1 cellular context compared by ENCODE assay signal in the genomic region with DNA sequence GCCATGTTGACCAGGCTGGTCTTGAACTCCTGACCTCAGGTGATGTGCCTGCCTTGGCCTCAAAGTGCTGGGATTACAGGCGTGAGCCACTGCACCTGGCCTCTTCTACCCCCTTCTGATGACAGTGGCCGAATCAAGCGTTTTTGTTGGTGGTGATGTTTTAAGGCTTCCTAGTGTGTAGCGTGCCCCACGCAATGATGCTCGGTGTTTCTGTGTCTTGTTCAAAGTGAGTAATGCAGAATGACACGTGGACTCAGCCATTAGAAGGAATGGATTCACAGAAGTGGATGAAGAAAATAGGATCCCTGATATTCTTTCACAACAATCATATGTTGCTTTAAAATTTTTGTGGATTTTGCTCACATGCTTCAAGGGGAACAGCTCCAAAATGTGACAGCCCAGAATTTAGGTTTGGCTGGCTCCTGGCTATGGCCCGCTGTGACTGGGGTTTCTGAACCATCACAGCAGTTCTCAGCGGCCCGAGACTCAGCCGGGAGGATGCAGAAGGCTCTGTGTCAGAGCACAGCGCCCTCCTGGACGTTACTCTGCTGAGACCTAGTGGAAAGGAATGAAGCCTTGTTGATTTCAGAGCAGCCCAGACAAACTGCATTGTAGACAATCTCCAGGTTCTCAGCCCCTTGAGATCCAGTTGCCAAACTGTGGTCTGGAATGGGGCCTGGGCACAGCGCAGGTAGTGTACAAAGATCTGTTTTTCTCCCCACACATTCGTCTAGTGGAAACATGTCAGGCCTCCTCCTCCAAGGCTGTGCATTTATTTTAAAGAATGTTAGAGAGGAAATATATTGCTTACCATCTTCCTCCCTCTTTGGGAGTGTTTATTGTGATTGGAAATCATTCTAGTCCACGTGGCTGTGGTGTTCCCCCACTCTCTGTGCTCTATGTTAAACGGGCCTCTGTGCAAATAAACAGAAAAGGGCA.
TF ChIP-seq lines count a peak whose summit lies in the region.

No MANE protein-coding gene starts in this region.

TF ChIP-seq in K562, 482 proteins besides CTCF, POLR2A, EP300 and RAD21 (continued from another document):
- TF ChIP-seq, protein P1, sequence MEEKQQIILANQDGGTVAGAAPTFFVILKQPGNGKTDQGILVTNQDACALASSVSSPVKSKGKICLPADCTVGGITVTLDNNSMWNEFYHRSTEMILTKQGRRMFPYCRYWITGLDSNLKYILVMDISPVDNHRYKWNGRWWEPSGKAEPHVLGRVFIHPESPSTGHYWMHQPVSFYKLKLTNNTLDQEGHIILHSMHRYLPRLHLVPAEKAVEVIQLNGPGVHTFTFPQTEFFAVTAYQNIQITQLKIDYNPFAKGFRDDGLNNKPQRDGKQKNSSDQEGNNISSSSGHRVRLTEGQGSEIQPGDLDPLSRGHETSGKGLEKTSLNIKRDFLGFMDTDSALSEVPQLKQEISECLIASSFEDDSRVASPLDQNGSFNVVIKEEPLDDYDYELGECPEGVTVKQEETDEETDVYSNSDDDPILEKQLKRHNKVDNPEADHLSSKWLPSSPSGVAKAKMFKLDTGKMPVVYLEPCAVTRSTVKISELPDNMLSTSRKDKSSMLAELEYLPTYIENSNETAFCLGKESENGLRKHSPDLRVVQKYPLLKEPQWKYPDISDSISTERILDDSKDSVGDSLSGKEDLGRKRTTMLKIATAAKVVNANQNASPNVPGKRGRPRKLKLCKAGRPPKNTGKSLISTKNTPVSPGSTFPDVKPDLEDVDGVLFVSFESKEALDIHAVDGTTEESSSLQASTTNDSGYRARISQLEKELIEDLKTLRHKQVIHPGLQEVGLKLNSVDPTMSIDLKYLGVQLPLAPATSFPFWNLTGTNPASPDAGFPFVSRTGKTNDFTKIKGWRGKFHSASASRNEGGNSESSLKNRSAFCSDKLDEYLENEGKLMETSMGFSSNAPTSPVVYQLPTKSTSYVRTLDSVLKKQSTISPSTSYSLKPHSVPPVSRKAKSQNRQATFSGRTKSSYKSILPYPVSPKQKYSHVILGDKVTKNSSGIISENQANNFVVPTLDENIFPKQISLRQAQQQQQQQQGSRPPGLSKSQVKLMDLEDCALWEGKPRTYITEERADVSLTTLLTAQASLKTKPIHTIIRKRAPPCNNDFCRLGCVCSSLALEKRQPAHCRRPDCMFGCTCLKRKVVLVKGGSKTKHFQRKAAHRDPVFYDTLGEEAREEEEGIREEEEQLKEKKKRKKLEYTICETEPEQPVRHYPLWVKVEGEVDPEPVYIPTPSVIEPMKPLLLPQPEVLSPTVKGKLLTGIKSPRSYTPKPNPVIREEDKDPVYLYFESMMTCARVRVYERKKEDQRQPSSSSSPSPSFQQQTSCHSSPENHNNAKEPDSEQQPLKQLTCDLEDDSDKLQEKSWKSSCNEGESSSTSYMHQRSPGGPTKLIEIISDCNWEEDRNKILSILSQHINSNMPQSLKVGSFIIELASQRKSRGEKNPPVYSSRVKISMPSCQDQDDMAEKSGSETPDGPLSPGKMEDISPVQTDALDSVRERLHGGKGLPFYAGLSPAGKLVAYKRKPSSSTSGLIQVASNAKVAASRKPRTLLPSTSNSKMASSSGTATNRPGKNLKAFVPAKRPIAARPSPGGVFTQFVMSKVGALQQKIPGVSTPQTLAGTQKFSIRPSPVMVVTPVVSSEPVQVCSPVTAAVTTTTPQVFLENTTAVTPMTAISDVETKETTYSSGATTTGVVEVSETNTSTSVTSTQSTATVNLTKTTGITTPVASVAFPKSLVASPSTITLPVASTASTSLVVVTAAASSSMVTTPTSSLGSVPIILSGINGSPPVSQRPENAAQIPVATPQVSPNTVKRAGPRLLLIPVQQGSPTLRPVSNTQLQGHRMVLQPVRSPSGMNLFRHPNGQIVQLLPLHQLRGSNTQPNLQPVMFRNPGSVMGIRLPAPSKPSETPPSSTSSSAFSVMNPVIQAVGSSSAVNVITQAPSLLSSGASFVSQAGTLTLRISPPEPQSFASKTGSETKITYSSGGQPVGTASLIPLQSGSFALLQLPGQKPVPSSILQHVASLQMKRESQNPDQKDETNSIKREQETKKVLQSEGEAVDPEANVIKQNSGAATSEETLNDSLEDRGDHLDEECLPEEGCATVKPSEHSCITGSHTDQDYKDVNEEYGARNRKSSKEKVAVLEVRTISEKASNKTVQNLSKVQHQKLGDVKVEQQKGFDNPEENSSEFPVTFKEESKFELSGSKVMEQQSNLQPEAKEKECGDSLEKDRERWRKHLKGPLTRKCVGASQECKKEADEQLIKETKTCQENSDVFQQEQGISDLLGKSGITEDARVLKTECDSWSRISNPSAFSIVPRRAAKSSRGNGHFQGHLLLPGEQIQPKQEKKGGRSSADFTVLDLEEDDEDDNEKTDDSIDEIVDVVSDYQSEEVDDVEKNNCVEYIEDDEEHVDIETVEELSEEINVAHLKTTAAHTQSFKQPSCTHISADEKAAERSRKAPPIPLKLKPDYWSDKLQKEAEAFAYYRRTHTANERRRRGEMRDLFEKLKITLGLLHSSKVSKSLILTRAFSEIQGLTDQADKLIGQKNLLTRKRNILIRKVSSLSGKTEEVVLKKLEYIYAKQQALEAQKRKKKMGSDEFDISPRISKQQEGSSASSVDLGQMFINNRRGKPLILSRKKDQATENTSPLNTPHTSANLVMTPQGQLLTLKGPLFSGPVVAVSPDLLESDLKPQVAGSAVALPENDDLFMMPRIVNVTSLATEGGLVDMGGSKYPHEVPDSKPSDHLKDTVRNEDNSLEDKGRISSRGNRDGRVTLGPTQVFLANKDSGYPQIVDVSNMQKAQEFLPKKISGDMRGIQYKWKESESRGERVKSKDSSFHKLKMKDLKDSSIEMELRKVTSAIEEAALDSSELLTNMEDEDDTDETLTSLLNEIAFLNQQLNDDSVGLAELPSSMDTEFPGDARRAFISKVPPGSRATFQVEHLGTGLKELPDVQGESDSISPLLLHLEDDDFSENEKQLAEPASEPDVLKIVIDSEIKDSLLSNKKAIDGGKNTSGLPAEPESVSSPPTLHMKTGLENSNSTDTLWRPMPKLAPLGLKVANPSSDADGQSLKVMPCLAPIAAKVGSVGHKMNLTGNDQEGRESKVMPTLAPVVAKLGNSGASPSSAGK (IDR thresholded peaks at IDR 0.05), result no peak
- no peak for TF ChIP-seq ZNF146 (CRISPR knock-in tag; IDR thresholded peaks at IDR 0.05; ENCODE audit: unreplicated experiment)
- TF ChIP-seq CREB5 (CRISPR knock-in tag; IDR thresholded peaks at IDR 0.05), result no peak
- TF ChIP-seq SMAD1 (IDR thresholded peaks at IDR 0.05; ENCODE audit: low read depth, low read length, partially characterized antibody), result no peak
- no peak for TF ChIP-seq ZFX (CRISPR knock-in tag; IDR thresholded peaks at IDR 0.05)
